Comparison of ENCODE assay signal across 19 cellular contexts in genomic region chr3:7669641-7670040, GRCh38.
DNase-seq lines count a peak whose midpoint lies in the region; ATAC-seq lines count a peak whose summit lies in the region.
"Had no signal": no experiment of that assay in that cellular context is flagged by ENCODE, and none has a peak within 500 bp of the region (broad histone marks: within the 10 kb centered on the region; RNA-seq: fewer than 3 reads in every experiment).

No MANE protein-coding gene starts in this region.

- DNase-seq in NCI-H69 (lab: John Stamatoyannopoulos, UW) (peak; percentile 27), cerebellum (ENCODE audit: low spot score) (peak; percentile 1), inferior parietal cortex (ENCODE audit: extremely low spot score) (peak; percentile 53), putamen (ENCODE audit: low spot score) (peak; percentile 59), SHP77 treated with DMSO at 0.1 percent for 48 hours (lab: John Stamatoyannopoulos, UW) (no peak)
- DNase-seq in activated CD4-positive, alpha-beta T cell treated with anti-CD3 and anti-CD28 coated beads, Interleukin-2, amount 50 U/mL, for 1 hour = no peak
- DNase-seq: CD8-positive, alpha-beta memory T cell; DMS53; EL; NCI-H1105; NCI-H1694; NCI-H2227 treated with DMSO at 0.1 percent for 48 hours; NCI-H524 treated with DMSO at 0.1 percent for 48 hours; RPMI8226 had no signal

- ATAC-seq in HG02840 (IDR thresholded peaks at IDR 0.05; ENCODE audit: low FRiP score, unreplicated experiment) = no peak
- ATAC-seq: GM12878, GM23338, HCT116, K562 had no signal

Comparison
In these comparisons a context has a peak if more than half of its experiments do, and no peak if none do; other contexts are left out.
1. DNase-seq: peak in NCI-H69 (single experiment), cerebellum (single experiment), inferior parietal cortex (single experiment) and putamen (single experiment); none in activated CD4-positive, alpha-beta T cell treated with anti-CD3 and anti-CD28 coated beads, Interleukin-2, amount 50 U/mL, for 1 hour (single experiment) and SHP77 treated with DMSO at 0.1 percent for 48 hours (single experiment).